21 cellular contexts compared by ENCODE assay signal in the genomic region with DNA sequence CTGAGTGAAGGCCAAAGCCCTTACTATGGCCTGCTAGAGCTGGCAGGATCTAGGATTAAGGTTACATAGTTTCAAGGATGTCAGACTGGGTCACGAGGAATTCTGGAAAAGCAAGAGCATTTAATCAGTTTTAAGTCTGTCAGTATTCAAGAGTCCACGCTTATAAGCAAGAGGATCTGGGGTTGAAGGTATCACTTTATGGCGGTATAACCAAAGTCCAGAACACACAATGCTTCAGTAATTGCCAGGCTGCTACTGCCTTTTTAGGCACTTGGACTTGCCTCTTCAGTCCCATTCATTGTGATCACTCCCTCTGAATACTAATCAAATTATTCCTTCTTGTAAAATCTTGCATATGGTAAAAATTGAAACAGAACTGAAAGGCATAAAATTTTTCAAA.
DNase-seq lines count a peak whose midpoint lies in the region; ATAC-seq, FAIRE-seq and TF ChIP-seq lines count a peak whose summit lies in the region.
"Had no signal": no experiment of that assay in that cellular context is flagged by ENCODE, and none has a peak within 500 bp of the region (broad histone marks: within the 10 kb centered on the region; RNA-seq: fewer than 3 reads in every experiment).

No MANE protein-coding gene starts in this region.

- no peak for TF ChIP-seq POLR2A in H54 (IDR thresholded peaks at IDR 0.05; ENCODE audit: low read depth, low read length)

- intact Hi-C loops in left colon (cut with DNase I, micrococcal nuclease): no loop called here
- intact Hi-C loops in ascending aorta (cut with DNase I): no loop called here

- H3K27ac ChIP-seq in ascending aorta: no peak overlapping the region
- H3K27ac ChIP-seq: 22Rv1, A549, C4-2B, GM23248, HL-60 had no signal

- no peak overlapping the region for H3K4me3 Mint-ChIP-seq in activated T-cell treated with anti-CD3 and anti-CD28 coated beads, Interleukin-2, amount 50 U/mL, for 24 hours
- H3K4me3 Mint-ChIP-seq in activated T-cell treated with anti-CD3 and anti-CD28 coated beads, Interleukin-2, amount 50 U/mL, for 4 hours: no peak overlapping the region
- H3K4me3 Mint-ChIP-seq: CD4-positive, alpha-beta T cell; HFFc6 had no signal

- no peaks in the 10 kb centered on the region for H3K27me3 Mint-ChIP-seq in activated T-cell treated with anti-CD3 and anti-CD28 coated beads, Interleukin-2, amount 50 U/mL, for 24 hours
- H3K27me3 Mint-ChIP-seq in activated T-cell treated with anti-CD3 and anti-CD28 coated beads, Interleukin-2, amount 50 U/mL, for 4 hours (ENCODE audit: low read depth): no peaks in the 10 kb centered on the region
- H3K27me3 Mint-ChIP-seq: CD4-positive, alpha-beta T cell had no signal

- peak; percentile 15 for FAIRE-seq in H54 (lab: Jason Lieb, UNC)
- FAIRE-seq: A549, GM12892, GM18507 had no signal

- no peaks in the 10 kb centered on the region for H3K9me3 Mint-ChIP-seq in activated T-cell treated with anti-CD3 and anti-CD28 coated beads, Interleukin-2, amount 50 U/mL, for 24 hours
- no peaks in the 10 kb centered on the region for H3K9me3 Mint-ChIP-seq in activated T-cell treated with anti-CD3 and anti-CD28 coated beads, Interleukin-2, amount 50 U/mL, for 4 hours
- H3K9me3 Mint-ChIP-seq: CD4-positive, alpha-beta T cell; HFFc6 had no signal

- H3K4me1 Mint-ChIP-seq in activated T-cell treated with anti-CD3 and anti-CD28 coated beads, Interleukin-2, amount 50 U/mL, for 24 hours (ENCODE audit: low read depth): no peaks in the 10 kb centered on the region
- H3K4me1 Mint-ChIP-seq in activated T-cell treated with anti-CD3 and anti-CD28 coated beads, Interleukin-2, amount 50 U/mL, for 4 hours (ENCODE audit: low read depth): no peaks in the 10 kb centered on the region

- DNase-seq in activated T-cell treated with anti-CD3 and anti-CD28 coated beads, Interleukin-2, amount 50 U/mL, for 24 hours: no peak
- no peak for DNase-seq in activated T-cell treated with anti-CD3 and anti-CD28 coated beads, Interleukin-2, amount 50 U/mL, for 4 hours
- DNase-seq in H54 (ENCODE audit: insufficient read length, low spot score): no peak
- no peak for DNase-seq in left colon
- DNase-seq in retinal pigment epithelial cell (ENCODE audit: low read depth): peak; percentile 32
- no peak for DNase-seq in anterior cingulate cortex (lab: John Stamatoyannopoulos, UW)
- no peak for DNase-seq in ascending aorta (ENCODE audit: low spot score in 2 of 2)
- DNase-seq: AML-193; CD4-positive, alpha-beta T cell; DMS153; DMS79; GDM1; GM23248; HFFc6 had no signal

- H3K4me3 ChIP-seq in retinal pigment epithelial cell (ENCODE audit: low read length): no peak overlapping the region
- H3K4me3 ChIP-seq in ascending aorta: no peak overlapping the region
- H3K4me3 ChIP-seq: A549, GM23248 had no signal

- no peak for ATAC-seq in activated T-cell treated with anti-CD3 and anti-CD28 coated beads, Interleukin-2, amount 50 U/mL, for 4 hours
- peak; percentile 90 for ATAC-seq in left colon
- ATAC-seq: A549, HCT116 had no signal

- TF ChIP-seq CTCF in retinal pigment epithelial cell (conservative IDR thresholded peaks at IDR 0.05; ENCODE audit: low read depth, low read length): no peak
- no peak for TF ChIP-seq CTCF in ascending aorta (IDR thresholded peaks at IDR 0.05)

- H3K36me3 Mint-ChIP-seq in activated T-cell treated with anti-CD3 and anti-CD28 coated beads, Interleukin-2, amount 50 U/mL, for 24 hours (ENCODE audit: low read depth): peaks cover 37% of the 10 kb centered on the region
- peaks cover 17% of the 10 kb centered on the region for H3K36me3 Mint-ChIP-seq in activated T-cell treated with anti-CD3 and anti-CD28 coated beads, Interleukin-2, amount 50 U/mL, for 4 hours (ENCODE audit: insufficient read depth)

- no peaks in the 10 kb centered on the region for H3K27me3 ChIP-seq in ascending aorta

- H3K4me1 ChIP-seq in ascending aorta: no peaks in the 10 kb centered on the region
- H3K4me1 ChIP-seq: A549 had no signal

- H3K27ac Mint-ChIP-seq in activated T-cell treated with anti-CD3 and anti-CD28 coated beads, Interleukin-2, amount 50 U/mL, for 24 hours: peak overlapping the region; percentile 2
- H3K27ac Mint-ChIP-seq: CD4-positive, alpha-beta T cell; HFFc6 had no signal

- H3K9me3 ChIP-seq in ascending aorta: no peaks in the 10 kb centered on the region
- H3K9me3 ChIP-seq: A549 had no signal

- H3K36me3 ChIP-seq in ascending aorta: no peaks in the 10 kb centered on the region
